Comparison of ENCODE assay signal across 22 cellular contexts in genomic region chr13:81498969-81499368, GRCh38.
"Had no signal": no experiment of that assay in that cellular context is flagged by ENCODE, and none has a peak within 500 bp of the region (broad histone marks: within the 10 kb centered on the region; RNA-seq: fewer than 3 reads in every experiment).

No MANE protein-coding gene starts in this region.

- H3K4me3 ChIP-seq: esophagus muscularis mucosa, gastroesophageal sphincter, heart left ventricle, hepatocyte, lung, ovary, psoas muscle, sigmoid colon, thoracic aorta, tibial nerve, upper lobe of left lung had no signal

- H3K27ac ChIP-seq: esophagus muscularis mucosa, foreskin keratinocyte, gastroesophageal sphincter, heart left ventricle, hepatocyte, ovary, psoas muscle, sigmoid colon, thoracic aorta, tibial nerve, upper lobe of left lung had no signal

- H3K27me3 ChIP-seq: esophagus muscularis mucosa, foreskin keratinocyte, gastroesophageal sphincter, heart left ventricle, hepatocyte, ovary, sigmoid colon, tibial nerve, upper lobe of left lung had no signal

- DNase-seq: effector memory CD4-positive, alpha-beta T cell; foreskin keratinocyte; heart left ventricle; kidney; natural killer cell; occipital lobe; ovary; psoas muscle; right cardiac atrium; sigmoid colon; stimulated activated CD4-positive, alpha-beta T cell treated with anti-CD3 and anti-CD28 coated beads, Interleukin-2, amount 100 ng/mL, for 24 hours; stimulated activated CD4-positive, alpha-beta T cell treated with anti-CD3 and anti-CD28 coated beads, Interleukin-4, amount 100 ng/mL, for 24 hours; stimulated activated naive CD8-positive, alpha-beta T cell treated with anti-CD3 and anti-CD28 coated beads, Interleukin-15, Interleukin-2, amounts not matched to agents 100 U/mL and 50 U/mL, for 24 hours had no signal

- H3K4me1 ChIP-seq: esophagus muscularis mucosa, foreskin keratinocyte, gastroesophageal sphincter, heart left ventricle, psoas muscle, sigmoid colon, tibial nerve, upper lobe of left lung had no signal

- H3K36me3 ChIP-seq: esophagus muscularis mucosa, gastroesophageal sphincter, heart left ventricle, ovary, sigmoid colon, thoracic aorta, tibial nerve, upper lobe of left lung had no signal

- H3K9me3 ChIP-seq: esophagus muscularis mucosa, gastroesophageal sphincter, ovary, psoas muscle, sigmoid colon, thoracic aorta, tibial nerve, upper lobe of left lung had no signal

- FAIRE-seq: endothelial cell of umbilical vein, kidney, urothelium cell line had no signal
